ENCODE assay signal across 1 cellular context in genomic region chr6:26196846-26197683, GRCh38.
TF ChIP-seq lines count a peak whose summit lies in the region.

No MANE protein-coding gene starts in this region.

TF ChIP-seq in HepG2, 621 proteins besides CTCF, POLR2A, EP300 and RAD21 (continued from another document and continues in another):
- TF ChIP-seq, protein P1, sequence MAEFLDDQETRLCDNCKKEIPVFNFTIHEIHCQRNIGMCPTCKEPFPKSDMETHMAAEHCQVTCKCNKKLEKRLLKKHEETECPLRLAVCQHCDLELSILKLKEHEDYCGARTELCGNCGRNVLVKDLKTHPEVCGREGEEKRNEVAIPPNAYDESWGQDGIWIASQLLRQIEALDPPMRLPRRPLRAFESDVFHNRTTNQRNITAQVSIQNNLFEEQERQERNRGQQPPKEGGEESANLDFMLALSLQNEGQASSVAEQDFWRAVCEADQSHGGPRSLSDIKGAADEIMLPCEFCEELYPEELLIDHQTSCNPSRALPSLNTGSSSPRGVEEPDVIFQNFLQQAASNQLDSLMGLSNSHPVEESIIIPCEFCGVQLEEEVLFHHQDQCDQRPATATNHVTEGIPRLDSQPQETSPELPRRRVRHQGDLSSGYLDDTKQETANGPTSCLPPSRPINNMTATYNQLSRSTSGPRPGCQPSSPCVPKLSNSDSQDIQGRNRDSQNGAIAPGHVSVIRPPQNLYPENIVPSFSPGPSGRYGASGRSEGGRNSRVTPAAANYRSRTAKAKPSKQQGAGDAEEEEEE (CRISPR knock-in tag; IDR thresholded peaks at IDR 0.05; ENCODE audit: borderline replicate concordance): no peak
- peak; percentile 86 for TF ChIP-seq ERF (CRISPR knock-in tag; IDR thresholded peaks at IDR 0.05)
- TF ChIP-seq, protein P2, sequence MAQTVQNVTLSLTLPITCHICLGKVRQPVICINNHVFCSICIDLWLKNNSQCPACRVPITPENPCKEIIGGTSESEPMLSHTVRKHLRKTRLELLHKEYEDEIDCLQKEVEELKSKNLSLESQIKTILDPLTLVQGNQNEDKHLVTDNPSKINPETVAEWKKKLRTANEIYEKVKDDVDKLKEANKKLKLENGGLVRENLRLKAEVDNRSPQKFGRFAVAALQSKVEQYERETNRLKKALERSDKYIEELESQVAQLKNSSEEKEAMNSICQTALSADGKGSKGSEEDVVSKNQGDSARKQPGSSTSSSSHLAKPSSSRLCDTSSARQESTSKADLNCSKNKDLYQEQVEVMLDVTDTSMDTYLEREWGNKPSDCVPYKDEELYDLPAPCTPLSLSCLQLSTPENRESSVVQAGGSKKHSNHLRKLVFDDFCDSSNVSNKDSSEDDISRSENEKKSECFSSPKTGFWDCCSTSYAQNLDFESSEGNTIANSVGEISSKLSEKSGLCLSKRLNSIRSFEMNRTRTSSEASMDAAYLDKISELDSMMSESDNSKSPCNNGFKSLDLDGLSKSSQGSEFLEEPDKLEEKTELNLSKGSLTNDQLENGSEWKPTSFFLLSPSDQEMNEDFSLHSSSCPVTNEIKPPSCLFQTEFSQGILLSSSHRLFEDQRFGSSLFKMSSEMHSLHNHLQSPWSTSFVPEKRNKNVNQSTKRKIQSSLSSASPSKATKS (CRISPR knock-in tag; IDR thresholded peaks at IDR 0.05): peak; percentile 49; the same call in 1 of the 2 replicates
- TF ChIP-seq, protein P3, sequence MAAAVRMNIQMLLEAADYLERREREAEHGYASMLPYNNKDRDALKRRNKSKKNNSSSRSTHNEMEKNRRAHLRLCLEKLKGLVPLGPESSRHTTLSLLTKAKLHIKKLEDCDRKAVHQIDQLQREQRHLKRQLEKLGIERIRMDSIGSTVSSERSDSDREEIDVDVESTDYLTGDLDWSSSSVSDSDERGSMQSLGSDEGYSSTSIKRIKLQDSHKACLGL (CRISPR knock-in tag; IDR thresholded peaks at IDR 0.05): peak; percentile 50
- TF ChIP-seq, protein P4, sequence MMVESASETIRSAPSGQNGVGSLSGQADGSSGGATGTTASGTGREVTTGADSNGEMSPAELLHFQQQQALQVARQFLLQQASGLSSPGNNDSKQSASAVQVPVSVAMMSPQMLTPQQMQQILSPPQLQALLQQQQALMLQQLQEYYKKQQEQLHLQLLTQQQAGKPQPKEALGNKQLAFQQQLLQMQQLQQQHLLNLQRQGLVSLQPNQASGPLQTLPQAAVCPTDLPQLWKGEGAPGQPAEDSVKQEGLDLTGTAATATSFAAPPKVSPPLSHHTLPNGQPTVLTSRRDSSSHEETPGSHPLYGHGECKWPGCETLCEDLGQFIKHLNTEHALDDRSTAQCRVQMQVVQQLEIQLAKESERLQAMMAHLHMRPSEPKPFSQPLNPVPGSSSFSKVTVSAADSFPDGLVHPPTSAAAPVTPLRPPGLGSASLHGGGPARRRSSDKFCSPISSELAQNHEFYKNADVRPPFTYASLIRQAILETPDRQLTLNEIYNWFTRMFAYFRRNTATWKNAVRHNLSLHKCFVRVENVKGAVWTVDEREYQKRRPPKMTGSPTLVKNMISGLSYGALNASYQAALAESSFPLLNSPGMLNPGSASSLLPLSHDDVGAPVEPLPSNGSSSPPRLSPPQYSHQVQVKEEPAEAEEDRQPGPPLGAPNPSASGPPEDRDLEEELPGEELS (CRISPR knock-in tag; IDR thresholded peaks at IDR 0.05): peak; percentile 53; the same call in 1 of the 2 replicates
- peak; percentile 85; the same call in 1 of the 2 replicates for TF ChIP-seq ZNF333 (CRISPR knock-in tag; IDR thresholded peaks at IDR 0.05; ENCODE audit: borderline replicate concordance)
- peak; percentile 82 for TF ChIP-seq ZBTB7A (CRISPR knock-in tag; IDR thresholded peaks at IDR 0.05)
- TF ChIP-seq, protein P5, sequence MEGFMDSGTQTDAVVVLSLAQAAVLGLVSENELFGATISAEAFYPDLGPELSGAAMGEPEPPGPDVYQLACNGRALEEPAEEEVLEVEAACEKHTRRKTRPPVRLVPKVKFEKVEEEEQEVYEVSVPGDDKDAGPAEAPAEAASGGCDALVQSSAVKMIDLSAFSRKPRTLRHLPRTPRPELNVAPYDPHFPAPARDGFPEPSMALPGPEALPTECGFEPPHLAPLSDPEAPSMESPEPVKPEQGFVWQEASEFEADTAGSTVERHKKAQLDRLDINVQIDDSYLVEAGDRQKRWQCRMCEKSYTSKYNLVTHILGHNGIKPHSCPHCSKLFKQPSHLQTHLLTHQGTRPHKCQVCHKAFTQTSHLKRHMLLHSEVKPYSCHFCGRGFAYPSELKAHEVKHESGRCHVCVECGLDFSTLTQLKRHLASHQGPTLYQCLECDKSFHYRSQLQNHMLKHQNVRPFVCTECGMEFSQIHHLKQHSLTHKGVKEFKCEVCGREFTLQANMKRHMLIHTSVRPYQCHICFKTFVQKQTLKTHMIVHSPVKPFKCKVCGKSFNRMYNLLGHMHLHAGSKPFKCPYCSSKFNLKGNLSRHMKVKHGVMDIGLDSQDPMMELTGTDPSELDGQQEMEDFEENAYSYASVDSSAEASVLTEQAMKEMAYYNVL (CRISPR knock-in tag; IDR thresholded peaks at IDR 0.05; ENCODE audit: borderline replicate concordance): peak; percentile 61; the same call in 1 of the 2 replicates
- no peak for TF ChIP-seq MAFG (CRISPR knock-in tag; IDR thresholded peaks at IDR 0.05)
- TF ChIP-seq ZKSCAN8 (CRISPR knock-in tag; IDR thresholded peaks at IDR 0.05; ENCODE audit: borderline replicate concordance): peak; percentile 66; the same call in 1 of the 2 replicates
- TF ChIP-seq NFE2L1 (CRISPR knock-in tag; IDR thresholded peaks at IDR 0.05; ENCODE audit: borderline replicate concordance): no peak
- peak; percentile 88 for TF ChIP-seq HOXA3 (CRISPR knock-in tag; IDR thresholded peaks at IDR 0.05)
- peak; percentile 92; the same call in 1 of the 2 replicates for TF ChIP-seq BRF2 (CRISPR knock-in tag; IDR thresholded peaks at IDR 0.05)
- no peak for TF ChIP-seq RFX1 (IDR thresholded peaks at IDR 0.05)
- peak; percentile 77; the same call in 1 of the 2 replicates for TF ChIP-seq PRDM4 (CRISPR knock-in tag; IDR thresholded peaks at IDR 0.05; ENCODE audit: borderline replicate concordance)
- peak; percentile 69; the same call in 1 of the 2 replicates for TF ChIP-seq ZNF619 (CRISPR knock-in tag; IDR thresholded peaks at IDR 0.05)
- peak; percentile 77; the same call in 1 of the 2 replicates for TF ChIP-seq IRF9 (CRISPR knock-in tag; IDR thresholded peaks at IDR 0.05; ENCODE audit: borderline replicate concordance)
- TF ChIP-seq KDM5A (IDR thresholded peaks at IDR 0.05; ENCODE audit: borderline replicate concordance, low read length): no peak; the same call in 1 of the 2 replicates
- 0 out of 2 replicates have a peak, but pooled peaks have one; percentile 46 for TF ChIP-seq ZBTB3 (CRISPR knock-in tag; IDR thresholded peaks at IDR 0.05; ENCODE audit: borderline replicate concordance, low read depth)
- TF ChIP-seq HOXA7 (CRISPR knock-in tag; IDR thresholded peaks at IDR 0.05): no peak
- TF ChIP-seq ZFP36L2 (CRISPR knock-in tag; IDR thresholded peaks at IDR 0.05): 0 out of 2 replicates have a peak, but pooled peaks have one; percentile 20
- TF ChIP-seq ZBTB38 (CRISPR knock-in tag; IDR thresholded peaks at IDR 0.05): peak; percentile 88
- TF ChIP-seq, protein P6, sequence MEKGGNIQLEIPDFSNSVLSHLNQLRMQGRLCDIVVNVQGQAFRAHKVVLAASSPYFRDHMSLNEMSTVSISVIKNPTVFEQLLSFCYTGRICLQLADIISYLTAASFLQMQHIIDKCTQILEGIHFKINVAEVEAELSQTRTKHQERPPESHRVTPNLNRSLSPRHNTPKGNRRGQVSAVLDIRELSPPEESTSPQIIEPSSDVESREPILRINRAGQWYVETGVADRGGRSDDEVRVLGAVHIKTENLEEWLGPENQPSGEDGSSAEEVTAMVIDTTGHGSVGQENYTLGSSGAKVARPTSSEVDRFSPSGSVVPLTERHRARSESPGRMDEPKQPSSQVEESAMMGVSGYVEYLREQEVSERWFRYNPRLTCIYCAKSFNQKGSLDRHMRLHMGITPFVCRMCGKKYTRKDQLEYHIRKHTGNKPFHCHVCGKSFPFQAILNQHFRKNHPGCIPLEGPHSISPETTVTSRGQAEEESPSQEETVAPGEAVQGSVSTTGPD (CRISPR knock-in tag; IDR thresholded peaks at IDR 0.05): 0 out of 2 replicates have a peak, but pooled peaks have one; percentile 21
- no peak; the same call in 1 of the 2 replicates for TF ChIP-seq ZNF143 (CRISPR knock-in tag; IDR thresholded peaks at IDR 0.05)
- peak; percentile 88; the same call in 1 of the 2 replicates for TF ChIP-seq ZNF205 (CRISPR knock-in tag; IDR thresholded peaks at IDR 0.05)
- peak; percentile 84; the same call in 1 of the 2 replicates for TF ChIP-seq ARNT2 (CRISPR knock-in tag; IDR thresholded peaks at IDR 0.05; ENCODE audit: low read depth)
- peak; percentile 98 for TF ChIP-seq MED8 (CRISPR knock-in tag; IDR thresholded peaks at IDR 0.05; ENCODE audit: insufficient replicate concordance)
- TF ChIP-seq, protein P7, sequence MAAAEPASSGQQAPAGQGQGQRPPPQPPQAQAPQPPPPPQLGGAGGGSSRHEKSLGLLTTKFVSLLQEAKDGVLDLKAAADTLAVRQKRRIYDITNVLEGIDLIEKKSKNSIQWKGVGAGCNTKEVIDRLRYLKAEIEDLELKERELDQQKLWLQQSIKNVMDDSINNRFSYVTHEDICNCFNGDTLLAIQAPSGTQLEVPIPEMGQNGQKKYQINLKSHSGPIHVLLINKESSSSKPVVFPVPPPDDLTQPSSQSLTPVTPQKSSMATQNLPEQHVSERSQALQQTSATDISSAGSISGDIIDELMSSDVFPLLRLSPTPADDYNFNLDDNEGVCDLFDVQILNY (CRISPR knock-in tag; conservative IDR thresholded peaks at IDR 0.05): peak; percentile 30; the same call in 1 of the 2 replicates
- TF ChIP-seq XBP1 (CRISPR knock-in tag; IDR thresholded peaks at IDR 0.05): no peak
- TF ChIP-seq KLF15 (CRISPR knock-in tag; IDR thresholded peaks at IDR 0.05; ENCODE audit: borderline replicate concordance): no peak
- TF ChIP-seq, protein P8, sequence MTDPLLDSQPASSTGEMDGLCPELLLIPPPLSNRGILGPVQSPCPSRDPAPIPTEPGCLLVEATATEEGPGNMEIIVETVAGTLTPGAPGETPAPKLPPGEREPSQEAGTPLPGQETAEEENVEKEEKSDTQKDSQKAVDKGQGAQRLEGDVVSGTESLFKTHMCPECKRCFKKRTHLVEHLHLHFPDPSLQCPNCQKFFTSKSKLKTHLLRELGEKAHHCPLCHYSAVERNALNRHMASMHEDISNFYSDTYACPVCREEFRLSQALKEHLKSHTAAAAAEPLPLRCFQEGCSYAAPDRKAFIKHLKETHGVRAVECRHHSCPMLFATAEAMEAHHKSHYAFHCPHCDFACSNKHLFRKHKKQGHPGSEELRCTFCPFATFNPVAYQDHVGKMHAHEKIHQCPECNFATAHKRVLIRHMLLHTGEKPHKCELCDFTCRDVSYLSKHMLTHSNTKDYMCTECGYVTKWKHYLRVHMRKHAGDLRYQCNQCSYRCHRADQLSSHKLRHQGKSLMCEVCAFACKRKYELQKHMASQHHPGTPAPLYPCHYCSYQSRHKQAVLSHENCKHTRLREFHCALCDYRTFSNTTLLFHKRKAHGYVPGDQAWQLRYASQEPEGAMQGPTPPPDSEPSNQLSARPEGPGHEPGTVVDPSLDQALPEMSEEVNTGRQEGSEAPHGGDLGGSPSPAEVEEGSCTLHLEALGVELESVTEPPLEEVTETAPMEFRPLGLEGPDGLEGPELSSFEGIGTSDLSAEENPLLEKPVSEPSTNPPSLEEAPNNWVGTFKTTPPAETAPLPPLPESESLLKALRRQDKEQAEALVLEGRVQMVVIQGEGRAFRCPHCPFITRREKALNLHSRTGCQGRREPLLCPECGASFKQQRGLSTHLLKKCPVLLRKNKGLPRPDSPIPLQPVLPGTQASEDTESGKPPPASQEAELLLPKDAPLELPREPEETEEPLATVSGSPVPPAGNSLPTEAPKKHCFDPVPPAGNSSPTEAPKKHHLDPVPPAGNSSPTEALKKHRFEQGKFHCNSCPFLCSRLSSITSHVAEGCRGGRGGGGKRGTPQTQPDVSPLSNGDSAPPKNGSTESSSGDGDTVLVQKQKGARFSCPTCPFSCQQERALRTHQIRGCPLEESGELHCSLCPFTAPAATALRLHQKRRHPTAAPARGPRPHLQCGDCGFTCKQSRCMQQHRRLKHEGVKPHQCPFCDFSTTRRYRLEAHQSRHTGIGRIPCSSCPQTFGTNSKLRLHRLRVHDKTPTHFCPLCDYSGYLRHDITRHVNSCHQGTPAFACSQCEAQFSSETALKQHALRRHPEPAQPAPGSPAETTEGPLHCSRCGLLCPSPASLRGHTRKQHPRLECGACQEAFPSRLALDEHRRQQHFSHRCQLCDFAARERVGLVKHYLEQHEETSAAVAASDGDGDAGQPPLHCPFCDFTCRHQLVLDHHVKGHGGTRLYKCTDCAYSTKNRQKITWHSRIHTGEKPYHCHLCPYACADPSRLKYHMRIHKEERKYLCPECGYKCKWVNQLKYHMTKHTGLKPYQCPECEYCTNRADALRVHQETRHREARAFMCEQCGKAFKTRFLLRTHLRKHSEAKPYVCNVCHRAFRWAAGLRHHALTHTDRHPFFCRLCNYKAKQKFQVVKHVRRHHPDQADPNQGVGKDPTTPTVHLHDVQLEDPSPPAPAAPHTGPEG (CRISPR knock-in tag; IDR thresholded peaks at IDR 0.05): peak; percentile 86
- no peak for TF ChIP-seq TSC22D2 (CRISPR knock-in tag; IDR thresholded peaks at IDR 0.05; ENCODE audit: borderline replicate concordance)
- TF ChIP-seq ZNF446 (CRISPR knock-in tag; IDR thresholded peaks at IDR 0.05): peak; percentile 83
- TF ChIP-seq ZFAT (CRISPR knock-in tag; conservative IDR thresholded peaks at IDR 0.05): peak; percentile 89
